In the genomic region with DNA sequence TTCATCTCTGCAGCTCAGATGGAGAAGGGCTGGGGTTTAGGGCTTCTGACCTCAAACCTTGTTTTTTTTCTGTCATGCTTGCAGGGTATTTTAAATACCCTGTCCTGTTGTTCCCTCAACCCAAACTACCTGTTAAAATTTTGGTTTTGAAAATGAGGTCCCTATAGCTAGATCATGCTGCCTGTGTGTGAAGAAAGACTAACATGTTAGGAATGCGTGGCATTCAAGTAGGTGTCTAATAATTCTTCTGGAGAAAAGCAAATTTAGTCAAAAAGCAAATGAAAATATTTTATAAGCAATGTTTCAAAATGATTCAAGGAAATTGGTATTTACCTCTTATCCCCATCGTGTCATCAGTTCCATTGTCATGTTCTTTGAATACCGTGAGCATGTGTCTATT, we compare ENCODE assay signal across 1 cellular context.
TF ChIP-seq lines count a peak whose summit lies in the region.

No MANE protein-coding gene starts in this region.

TF ChIP-seq in IMR-90, 13 proteins besides CTCF, POLR2A, EP300 and RAD21:
- no peak for TF ChIP-seq CHD1 (IDR thresholded peaks at IDR 0.05; ENCODE audit: low read depth, low read length)
- no peak for TF ChIP-seq MAZ (IDR thresholded peaks at IDR 0.05; ENCODE audit: borderline replicate concordance, low read depth, low read length)
- TF ChIP-seq SMC3 (IDR thresholded peaks at IDR 0.05; ENCODE audit: low read depth, low read length): no peak
- no peak for TF ChIP-seq RFX5 (IDR thresholded peaks at IDR 0.05; ENCODE audit: low read depth, low read length)
- no peak for TF ChIP-seq BHLHE40 (IDR thresholded peaks at IDR 0.05; ENCODE audit: low read depth, low read length)
- TF ChIP-seq, protein P1, sequence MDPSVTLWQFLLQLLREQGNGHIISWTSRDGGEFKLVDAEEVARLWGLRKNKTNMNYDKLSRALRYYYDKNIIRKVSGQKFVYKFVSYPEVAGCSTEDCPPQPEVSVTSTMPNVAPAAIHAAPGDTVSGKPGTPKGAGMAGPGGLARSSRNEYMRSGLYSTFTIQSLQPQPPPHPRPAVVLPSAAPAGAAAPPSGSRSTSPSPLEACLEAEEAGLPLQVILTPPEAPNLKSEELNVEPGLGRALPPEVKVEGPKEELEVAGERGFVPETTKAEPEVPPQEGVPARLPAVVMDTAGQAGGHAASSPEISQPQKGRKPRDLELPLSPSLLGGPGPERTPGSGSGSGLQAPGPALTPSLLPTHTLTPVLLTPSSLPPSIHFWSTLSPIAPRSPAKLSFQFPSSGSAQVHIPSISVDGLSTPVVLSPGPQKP (IDR thresholded peaks at IDR 0.05; ENCODE audit: borderline replicate concordance, low read depth, low read length): no peak
- TF ChIP-seq RCOR1 (IDR thresholded peaks at IDR 0.05; ENCODE audit: insufficient replicate concordance, low read length): no peak
- TF ChIP-seq MXI1 (IDR thresholded peaks at IDR 0.05; ENCODE audit: borderline replicate concordance, low read depth, low read length): no peak
- TF ChIP-seq CEBPB (IDR thresholded peaks at IDR 0.05; ENCODE audit: low read depth, low read length): no peak
- no peak for TF ChIP-seq MAFK (IDR thresholded peaks at IDR 0.05; ENCODE audit: low read depth, low read length)
- TF ChIP-seq FOS (IDR thresholded peaks at IDR 0.05; ENCODE audit: low read depth, low read length): no peak
- TF ChIP-seq, protein P2, sequence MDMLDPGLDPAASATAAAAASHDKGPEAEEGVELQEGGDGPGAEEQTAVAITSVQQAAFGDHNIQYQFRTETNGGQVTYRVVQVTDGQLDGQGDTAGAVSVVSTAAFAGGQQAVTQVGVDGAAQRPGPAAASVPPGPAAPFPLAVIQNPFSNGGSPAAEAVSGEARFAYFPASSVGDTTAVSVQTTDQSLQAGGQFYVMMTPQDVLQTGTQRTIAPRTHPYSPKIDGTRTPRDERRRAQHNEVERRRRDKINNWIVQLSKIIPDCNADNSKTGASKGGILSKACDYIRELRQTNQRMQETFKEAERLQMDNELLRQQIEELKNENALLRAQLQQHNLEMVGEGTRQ (IDR thresholded peaks at IDR 0.05; ENCODE audit: low read depth, low read length): no peak
- TF ChIP-seq NFE2L2 (IDR thresholded peaks at IDR 0.05; ENCODE audit: low read depth, low read length): no peak
TF ChIP-seq in IMR-90: peak in this region for 0.
